Comparison of ENCODE assay signal across 27 cellular contexts in the genomic region with DNA sequence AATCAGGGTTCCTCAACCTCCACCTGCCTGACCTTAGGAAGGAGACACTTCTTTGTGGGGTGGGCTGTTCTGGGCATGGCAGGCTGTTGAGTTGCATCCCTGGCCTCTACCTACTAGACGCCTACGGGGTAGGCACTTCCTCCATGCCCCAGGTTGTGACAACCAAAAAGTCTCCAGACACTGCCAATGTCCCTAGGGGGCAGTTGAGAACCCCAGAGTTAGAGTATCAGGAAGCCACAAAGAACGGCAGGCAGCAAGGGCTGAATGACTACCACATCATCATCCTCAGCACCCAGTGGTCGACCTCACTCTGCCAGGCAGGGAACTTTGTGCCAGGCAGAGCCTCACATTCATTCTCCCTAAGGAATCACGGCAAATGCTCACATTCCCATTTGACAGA. TPM values are rescaled to one million over a fixed set of nuclear protein-coding genes. Genes with fewer than 3 reads are reported as not detected.
DNase-seq lines count a peak whose midpoint lies in the region; ATAC-seq and TF ChIP-seq lines count a peak whose summit lies in the region.
"Had no signal": no experiment of that assay in that cellular context is flagged by ENCODE, and none has a peak within 500 bp of the region (broad histone marks: within the 10 kb centered on the region; RNA-seq: fewer than 3 reads in every experiment).

No MANE protein-coding gene starts in this region.

- H3K27ac ChIP-seq in BLaER1: peak overlapping the region; percentile 61
- H3K27ac ChIP-seq in RWPE2 (ENCODE audit: poor library complexity, severe bottlenecking): peak overlapping the region; percentile 100
- H3K27ac ChIP-seq in endodermal cell (ENCODE audit: low read depth, low read length): peak overlapping the region; percentile 100
- H3K27ac ChIP-seq: brain microvascular endothelial cell, C4-2B, neural progenitor cell, parathyroid adenoma, WERI-Rb-1 had no signal

- H3K36me3 Mint-ChIP-seq in endodermal cell (ENCODE audit: low read depth): peaks cover 5% of the 10 kb centered on the region
- peaks cover 5 to 6% of the 10 kb centered on the region in 2 donors for H3K36me3 Mint-ChIP-seq in stimulated activated naive B cell treated with anti-CD40 and anti-IgM and Interleukin-4, amounts not matched to agents 10 μg/mL and 1 μg/mL and 100 μg/mL, for 72 hours
- H3K36me3 Mint-ChIP-seq: neural progenitor cell had no signal

- no peak for DNase-seq in RWPE2 (ENCODE audit: low spot score)
- no peak for DNase-seq in endodermal cell
- DNase-seq in stimulated activated naive B cell treated with anti-CD40 and anti-IgM and Interleukin-4, amounts not matched to agents 10 μg/mL and 1 μg/mL and 100 μg/mL, for 72 hours: no peak
- no peak for DNase-seq in cerebellar cortex (ENCODE audit: low spot score)
- no peak for DNase-seq in DMS53 treated with DMSO at 0.1 percent for 48 hours (lab: John Stamatoyannopoulos, UW; ENCODE audit: unreplicated experiment)
- no peak for DNase-seq in ACHN
- no peak for DNase-seq in SW 1271 (lab: John Stamatoyannopoulos, UW)
- DNase-seq: activated CD4-positive, alpha-beta T cell treated with anti-CD3 and anti-CD28 coated beads, Interleukin-2, amount 10 ng/mL, durations not matched to agents 7 days and 5 days; activated naive CD4-positive, alpha-beta T cell; activated T-cell treated with anti-CD3 and anti-CD28 coated beads, Interleukin-2, amount 50 U/mL, for 24 hours; brain microvascular endothelial cell; effector CD8-positive, alpha-beta T cell; foreskin fibroblast; H7; NCI-H1105 treated with DMSO at 0.1 percent for 48 hours; NCI-H2029; NCI-H2227 treated with DMSO at 0.1 percent for 48 hours; NCI-H774; SK-N-SH; stimulated activated naive CD4-positive, alpha-beta T cell treated with Interleukin-2 at 50 U/mL for 16 hours; T-helper 9 cell; WERI-Rb-1 had no signal

- H3K4me1 ChIP-seq in BLaER1 (peaks cover 100% of the 10 kb centered on the region), RWPE2 (ENCODE audit: insufficient read depth, poor library complexity, severe bottlenecking) (peaks cover 84% of the 10 kb centered on the region), endodermal cell (ENCODE audit: control insufficient read depth, insufficient read depth, low read length) (peaks cover 18% of the 10 kb centered on the region)

- no peaks in the 10 kb centered on the region for H3K9me3 ChIP-seq in BLaER1
- no peaks in the 10 kb centered on the region for H3K9me3 ChIP-seq in RWPE2 (ENCODE audit: severe bottlenecking)
- H3K9me3 ChIP-seq in endodermal cell (ENCODE audit: control insufficient read depth, low read length): no peaks in the 10 kb centered on the region
- H3K9me3 ChIP-seq: SK-N-SH had no signal

- H3K27ac Mint-ChIP-seq in endodermal cell: peak overlapping the region; percentile 80
- peak overlapping the region; percentile 92 for H3K27ac Mint-ChIP-seq in stimulated activated naive B cell treated with anti-CD40 and anti-IgM and Interleukin-4, amounts not matched to agents 10 μg/mL and 1 μg/mL and 100 μg/mL, for 72 hours
- H3K27ac Mint-ChIP-seq: activated CD4-positive, alpha-beta T cell treated with anti-CD3 and anti-CD28 coated beads, Interleukin-2, amount 10 ng/mL, durations not matched to agents 7 days and 5 days; activated T-cell treated with anti-CD3 and anti-CD28 coated beads, Interleukin-2, amount 50 U/mL, for 24 hours; neural progenitor cell had no signal

- no peaks in the 10 kb centered on the region for H3K27me3 Mint-ChIP-seq in endodermal cell (ENCODE audit: insufficient read depth)
- H3K27me3 Mint-ChIP-seq in stimulated activated naive B cell treated with anti-CD40 and anti-IgM and Interleukin-4, amounts not matched to agents 10 μg/mL and 1 μg/mL and 100 μg/mL, for 72 hours: no peaks in the 10 kb centered on the region
- H3K27me3 Mint-ChIP-seq: activated CD4-positive, alpha-beta T cell treated with anti-CD3 and anti-CD28 coated beads, Interleukin-2, amount 10 ng/mL, durations not matched to agents 7 days and 5 days; activated T-cell treated with anti-CD3 and anti-CD28 coated beads, Interleukin-2, amount 50 U/mL, for 24 hours had no signal

- H3K36me3 ChIP-seq in BLaER1: no peaks in the 10 kb centered on the region
- peaks cover 74% of the 10 kb centered on the region for H3K36me3 ChIP-seq in RWPE2 (ENCODE audit: low read depth)
- peaks cover 39% of the 10 kb centered on the region for H3K36me3 ChIP-seq in endodermal cell (ENCODE audit: control insufficient read depth, insufficient read depth, low read length)
- H3K36me3 ChIP-seq: brain microvascular endothelial cell, neural progenitor cell, WERI-Rb-1 had no signal

- H3K4me3 ChIP-seq in BLaER1 (peak overlapping the region; percentile 34), RWPE2 (ENCODE audit: severe bottlenecking) (no peak overlapping the region), endodermal cell (ENCODE audit: low read length) (no peak overlapping the region)
- H3K4me3 ChIP-seq: neural progenitor cell had no signal

- no peaks in the 10 kb centered on the region for H3K9me3 Mint-ChIP-seq in endodermal cell
- no peaks in the 10 kb centered on the region for H3K9me3 Mint-ChIP-seq in stimulated activated naive B cell treated with anti-CD40 and anti-IgM and Interleukin-4, amounts not matched to agents 10 μg/mL and 1 μg/mL and 100 μg/mL, for 72 hours
- H3K9me3 Mint-ChIP-seq: activated CD4-positive, alpha-beta T cell treated with anti-CD3 and anti-CD28 coated beads, Interleukin-2, amount 10 ng/mL, durations not matched to agents 7 days and 5 days; activated T-cell treated with anti-CD3 and anti-CD28 coated beads, Interleukin-2, amount 50 U/mL, for 24 hours; neural progenitor cell had no signal

- no peak for TF ChIP-seq CTCF in RWPE2 (IDR thresholded peaks at IDR 0.05; ENCODE audit: poor library complexity, severe bottlenecking)
- TF ChIP-seq CTCF in endodermal cell (conservative IDR thresholded peaks at IDR 0.05): no peak

- no peak for ATAC-seq in RWPE2 (ENCODE audit: low read depth)
- ATAC-seq in stimulated activated naive B cell treated with anti-CD40 and anti-IgM and Interleukin-4, amounts not matched to agents 10 μg/mL and 1 μg/mL and 100 μg/mL, for 72 hours (replicated peaks): peak; percentile 61 to 69
- ATAC-seq: esophagus mucosa had no signal

- H3K4me2 ChIP-seq in BLaER1: peak overlapping the region; percentile 81
- H3K4me2 ChIP-seq: neural progenitor cell, SK-N-SH had no signal

- WGBS in endodermal cell (ENCODE audit: insufficient coverage in 1 of 2, insufficient read length in 1 of 2), 2 experiments: 85 to 100% methylated on average over 3 to 5 of the region's 5 CpGs

- H3K4me3 Mint-ChIP-seq in endodermal cell: no peak overlapping the region
- peak overlapping the region; percentile 39 to 63 for H3K4me3 Mint-ChIP-seq in stimulated activated naive B cell treated with anti-CD40 and anti-IgM and Interleukin-4, amounts not matched to agents 10 μg/mL and 1 μg/mL and 100 μg/mL, for 72 hours
- H3K4me3 Mint-ChIP-seq: activated CD4-positive, alpha-beta T cell treated with anti-CD3 and anti-CD28 coated beads, Interleukin-2, amount 10 ng/mL, durations not matched to agents 7 days and 5 days; activated T-cell treated with anti-CD3 and anti-CD28 coated beads, Interleukin-2, amount 50 U/mL, for 24 hours; neural progenitor cell had no signal

- peaks cover 49% of the 10 kb centered on the region for H3K4me1 Mint-ChIP-seq in endodermal cell
- H3K4me1 Mint-ChIP-seq in stimulated activated naive B cell treated with anti-CD40 and anti-IgM and Interleukin-4, amounts not matched to agents 10 μg/mL and 1 μg/mL and 100 μg/mL, for 72 hours: peaks cover 70 to 99% of the 10 kb centered on the region in 2 donors
- H3K4me1 Mint-ChIP-seq: activated CD4-positive, alpha-beta T cell treated with anti-CD3 and anti-CD28 coated beads, Interleukin-2, amount 10 ng/mL, durations not matched to agents 7 days and 5 days had no signal

- H3K27me3 ChIP-seq in BLaER1 (no peaks in the 10 kb centered on the region), RWPE2 (ENCODE audit: insufficient read depth, poor library complexity, severe bottlenecking) (no peaks in the 10 kb centered on the region), endodermal cell (ENCODE audit: control insufficient read depth, insufficient read depth, low read length, poor library complexity, severe bottlenecking) (no peaks in the 10 kb centered on the region)
- H3K27me3 ChIP-seq: brain microvascular endothelial cell, neural progenitor cell had no signal

- H4K20me1 ChIP-seq in BLaER1: peaks cover 96% of the 10 kb centered on the region

- in situ Hi-C loops in ACHN (cut with HindIII; ENCODE audit: low pct_ligation_motif_present, low pct_unique_long_range_greater_than_20kb, low sequenced_read_pairs): no loop called here

- peak overlapping the region; percentile 65 for H3K9ac ChIP-seq in BLaER1
- no peak overlapping the region for H3K9ac ChIP-seq in endodermal cell (ENCODE audit: extremely low read depth, low read length, poor library complexity, severe bottlenecking)
- H3K9ac ChIP-seq: neural progenitor cell, parathyroid adenoma, SK-N-SH had no signal

RNA-seq across cellular contexts. Expression of a gene that starts 21.5 kb away (rescaled TPM):
- total RNA-seq in endodermal cell: 10 to 100 TPM; 18.8 to 37.4 TPM
- polyA plus RNA-seq in endodermal cell (2013, experiment 1 of 2): 56.8 TPM
- polyA plus RNA-seq in endodermal cell (2013, experiment 2 of 2): 65.5 TPM
